1 cellular context compared by ENCODE assay signal in the genomic region with DNA sequence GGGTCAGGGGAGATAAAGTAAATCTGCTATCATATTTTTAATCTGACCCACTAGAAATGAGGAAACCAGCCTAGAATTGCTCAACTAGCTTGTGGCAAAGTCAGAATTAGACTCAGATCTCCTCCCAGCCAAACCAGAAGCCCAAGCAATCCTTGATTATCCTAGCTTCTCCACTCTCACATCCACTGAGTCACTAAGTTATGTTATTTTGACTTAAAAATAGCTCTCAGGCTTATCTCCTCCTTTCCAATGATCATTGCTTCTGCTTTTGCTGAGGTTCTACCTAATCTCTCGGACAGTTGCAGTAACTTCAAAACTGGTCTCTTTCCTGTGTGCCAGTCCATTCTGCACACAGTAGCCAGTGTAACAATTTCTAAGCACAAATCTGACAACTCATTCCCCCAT.
TF ChIP-seq lines count a peak whose summit lies in the region.

No MANE protein-coding gene starts in this region.

TF ChIP-seq in HepG2, 621 proteins besides CTCF, POLR2A, EP300 and RAD21:
- TF ChIP-seq, protein P1, sequence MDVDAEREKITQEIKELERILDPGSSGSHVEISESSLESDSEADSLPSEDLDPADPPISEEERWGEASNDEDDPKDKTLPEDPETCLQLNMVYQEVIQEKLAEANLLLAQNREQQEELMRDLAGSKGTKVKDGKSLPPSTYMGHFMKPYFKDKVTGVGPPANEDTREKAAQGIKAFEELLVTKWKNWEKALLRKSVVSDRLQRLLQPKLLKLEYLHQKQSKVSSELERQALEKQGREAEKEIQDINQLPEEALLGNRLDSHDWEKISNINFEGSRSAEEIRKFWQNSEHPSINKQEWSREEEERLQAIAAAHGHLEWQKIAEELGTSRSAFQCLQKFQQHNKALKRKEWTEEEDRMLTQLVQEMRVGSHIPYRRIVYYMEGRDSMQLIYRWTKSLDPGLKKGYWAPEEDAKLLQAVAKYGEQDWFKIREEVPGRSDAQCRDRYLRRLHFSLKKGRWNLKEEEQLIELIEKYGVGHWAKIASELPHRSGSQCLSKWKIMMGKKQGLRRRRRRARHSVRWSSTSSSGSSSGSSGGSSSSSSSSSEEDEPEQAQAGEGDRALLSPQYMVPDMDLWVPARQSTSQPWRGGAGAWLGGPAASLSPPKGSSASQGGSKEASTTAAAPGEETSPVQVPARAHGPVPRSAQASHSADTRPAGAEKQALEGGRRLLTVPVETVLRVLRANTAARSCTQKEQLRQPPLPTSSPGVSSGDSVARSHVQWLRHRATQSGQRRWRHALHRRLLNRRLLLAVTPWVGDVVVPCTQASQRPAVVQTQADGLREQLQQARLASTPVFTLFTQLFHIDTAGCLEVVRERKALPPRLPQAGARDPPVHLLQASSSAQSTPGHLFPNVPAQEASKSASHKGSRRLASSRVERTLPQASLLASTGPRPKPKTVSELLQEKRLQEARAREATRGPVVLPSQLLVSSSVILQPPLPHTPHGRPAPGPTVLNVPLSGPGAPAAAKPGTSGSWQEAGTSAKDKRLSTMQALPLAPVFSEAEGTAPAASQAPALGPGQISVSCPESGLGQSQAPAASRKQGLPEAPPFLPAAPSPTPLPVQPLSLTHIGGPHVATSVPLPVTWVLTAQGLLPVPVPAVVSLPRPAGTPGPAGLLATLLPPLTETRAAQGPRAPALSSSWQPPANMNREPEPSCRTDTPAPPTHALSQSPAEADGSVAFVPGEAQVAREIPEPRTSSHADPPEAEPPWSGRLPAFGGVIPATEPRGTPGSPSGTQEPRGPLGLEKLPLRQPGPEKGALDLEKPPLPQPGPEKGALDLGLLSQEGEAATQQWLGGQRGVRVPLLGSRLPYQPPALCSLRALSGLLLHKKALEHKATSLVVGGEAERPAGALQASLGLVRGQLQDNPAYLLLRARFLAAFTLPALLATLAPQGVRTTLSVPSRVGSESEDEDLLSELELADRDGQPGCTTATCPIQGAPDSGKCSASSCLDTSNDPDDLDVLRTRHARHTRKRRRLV (CRISPR knock-in tag; IDR thresholded peaks at IDR 0.05) = no peak
- TF ChIP-seq ZNF552 (CRISPR knock-in tag; IDR thresholded peaks at IDR 0.05; ENCODE audit: borderline replicate concordance) (no peak), ZNF616 (CRISPR knock-in tag; IDR thresholded peaks at IDR 0.05; ENCODE audit: low read depth) (no peak), ZNF232 (CRISPR knock-in tag; IDR thresholded peaks at IDR 0.05; ENCODE audit: borderline replicate concordance) (no peak), NR2F1 (CRISPR knock-in tag; IDR thresholded peaks at IDR 0.05) (no peak)
